In the genomic region with DNA sequence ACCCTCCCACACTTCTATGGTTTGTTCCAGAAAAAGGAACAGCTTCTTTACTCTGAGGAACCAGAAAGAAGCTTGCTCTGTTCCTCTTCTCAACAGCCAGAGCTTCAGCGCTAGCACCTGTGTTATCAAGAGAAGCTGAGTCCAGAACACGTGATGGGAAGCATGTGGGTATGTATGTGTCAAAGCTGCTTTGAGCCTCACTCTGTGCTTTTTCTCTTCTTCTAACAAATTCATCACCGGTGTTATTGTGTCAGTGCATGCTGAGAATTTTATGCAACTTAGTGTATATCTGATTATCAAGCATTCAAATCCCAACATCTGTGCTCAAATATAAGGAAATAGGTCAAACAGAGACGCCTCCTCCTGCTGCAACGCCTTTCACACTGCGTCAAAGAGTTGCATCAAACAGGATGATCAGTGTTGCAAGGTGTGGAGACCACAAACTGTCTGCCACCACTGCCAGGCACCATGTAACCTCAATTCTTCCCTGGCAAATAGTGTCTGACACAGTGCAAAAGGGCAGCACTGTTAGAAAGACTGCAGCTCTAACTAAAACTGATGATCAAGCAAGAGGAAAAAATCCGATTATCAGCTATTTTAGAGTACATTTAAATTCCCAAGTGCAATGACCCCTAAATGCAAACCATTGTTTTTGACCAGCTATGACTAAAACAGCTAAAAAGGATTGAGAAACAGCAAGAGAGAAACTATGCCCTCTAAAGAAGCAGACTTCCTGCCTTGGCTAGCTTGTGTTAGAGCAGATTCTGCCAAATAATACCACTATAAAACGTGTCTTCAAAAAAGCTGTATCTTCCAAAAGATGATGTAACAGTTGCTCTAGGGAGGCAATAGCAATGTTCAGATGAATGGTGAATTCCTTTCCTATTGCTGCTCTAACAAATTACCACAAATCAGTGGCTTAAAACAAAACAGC, we compare ENCODE assay signal across 8 cellular contexts.
DNase-seq lines count a peak whose midpoint lies in the region; ATAC-seq and TF ChIP-seq lines count a peak whose summit lies in the region.

No MANE protein-coding gene starts in this region.

- H3F3A ChIP-seq in DOHH2 (ENCODE audit: control insufficient read depth, insufficient read depth): no peaks in the 10 kb centered on the region

- TF ChIP-seq CTCF in DOHH2 (IDR thresholded peaks at IDR 0.05; ENCODE audit: low read depth, low read length, poor library complexity, severe bottlenecking) (no peak), kidney epithelial cell (IDR thresholded peaks at IDR 0.05; ENCODE audit: insufficient read depth, low read length, poor library complexity, severe bottlenecking) (no peak)

- H4K20me1 ChIP-seq in DOHH2 (ENCODE audit: control insufficient read depth, insufficient read depth, low read depth, low read length): no peaks in the 10 kb centered on the region

- no peak overlapping the region for H3K27ac ChIP-seq in DOHH2 (ENCODE audit: low read depth, low read length)

- H3K4me1 ChIP-seq in DOHH2 (ENCODE audit: control insufficient read depth, low read length): peaks cover 17% of the 10 kb centered on the region

- peak overlapping the region; percentile 17 for H3K4me2 ChIP-seq in DOHH2 (ENCODE audit: low read length)

- in situ Hi-C loops in SK-MEL-5 (cut with HindIII; ENCODE audit: low pct_unique_long_range_greater_than_20kb, low sequenced_read_pairs): no loop called here

- DNase-seq in SK-MEL-5 (ENCODE audit: low read depth, low spot score) (peak; percentile 47), amniotic stem cell (lab: John Stamatoyannopoulos, UW) (peak; percentile 73), kidney epithelial cell (ENCODE audit: low read depth) (peak; percentile 77), iPS-NIHi7 (ENCODE audit: extremely low spot score) (no peak), cortex of kidney (lab: John Stamatoyannopoulos, UW) (no peak)
- peak; percentile 28 to 37 for DNase-seq in stimulated activated CD8-positive, alpha-beta memory T cell treated with anti-CD3 and anti-CD28 coated beads, Interleukin-7, amount 100 ng/mL, for 1 hour (ENCODE audit: low read depth in 2 of 2)

- no peaks in the 10 kb centered on the region for H3K79me2 ChIP-seq in DOHH2 (ENCODE audit: control insufficient read depth, low read length)

- no peaks in the 10 kb centered on the region for H3K27me3 ChIP-seq in DOHH2 (ENCODE audit: control insufficient read depth, low read length)
- no peaks in the 10 kb centered on the region for H3K27me3 ChIP-seq in kidney epithelial cell (ENCODE audit: control insufficient read depth, insufficient read depth, low read length)

- no peaks in the 10 kb centered on the region for H3K9me3 ChIP-seq in DOHH2 (ENCODE audit: control insufficient read depth, insufficient read depth, low read length)

- H3K9me2 ChIP-seq in DOHH2 (replicated peaks; ENCODE audit: control insufficient read depth, low read length): no peaks in the 10 kb centered on the region

- ATAC-seq in HG02763 (IDR thresholded peaks at IDR 0.05; ENCODE audit: unreplicated experiment): peak; percentile 68

- H3K4me3 ChIP-seq in DOHH2 (ENCODE audit: low read length): no peak overlapping the region
- H3K4me3 ChIP-seq in kidney epithelial cell (ENCODE audit: low read depth, low read length): no peak overlapping the region

- H3K36me3 ChIP-seq in DOHH2 (ENCODE audit: control insufficient read depth, low read length) (no peaks in the 10 kb centered on the region), kidney epithelial cell (ENCODE audit: control insufficient read depth, insufficient read depth, low read length) (no peaks in the 10 kb centered on the region)

Comparison
In these comparisons a context has a peak if more than half of its experiments do, and no peak if none do; other contexts are left out.
1. DNase-seq: peak in SK-MEL-5 (single experiment), amniotic stem cell (single experiment), kidney epithelial cell (single experiment) and stimulated activated CD8-positive, alpha-beta memory T cell treated with anti-CD3 and anti-CD28 coated beads, Interleukin-7, amount 100 ng/mL, for 1 hour (2 of 2); none in iPS-NIHi7 (single experiment) and cortex of kidney (single experiment).